1 cellular context compared by ENCODE assay signal in the genomic region with DNA sequence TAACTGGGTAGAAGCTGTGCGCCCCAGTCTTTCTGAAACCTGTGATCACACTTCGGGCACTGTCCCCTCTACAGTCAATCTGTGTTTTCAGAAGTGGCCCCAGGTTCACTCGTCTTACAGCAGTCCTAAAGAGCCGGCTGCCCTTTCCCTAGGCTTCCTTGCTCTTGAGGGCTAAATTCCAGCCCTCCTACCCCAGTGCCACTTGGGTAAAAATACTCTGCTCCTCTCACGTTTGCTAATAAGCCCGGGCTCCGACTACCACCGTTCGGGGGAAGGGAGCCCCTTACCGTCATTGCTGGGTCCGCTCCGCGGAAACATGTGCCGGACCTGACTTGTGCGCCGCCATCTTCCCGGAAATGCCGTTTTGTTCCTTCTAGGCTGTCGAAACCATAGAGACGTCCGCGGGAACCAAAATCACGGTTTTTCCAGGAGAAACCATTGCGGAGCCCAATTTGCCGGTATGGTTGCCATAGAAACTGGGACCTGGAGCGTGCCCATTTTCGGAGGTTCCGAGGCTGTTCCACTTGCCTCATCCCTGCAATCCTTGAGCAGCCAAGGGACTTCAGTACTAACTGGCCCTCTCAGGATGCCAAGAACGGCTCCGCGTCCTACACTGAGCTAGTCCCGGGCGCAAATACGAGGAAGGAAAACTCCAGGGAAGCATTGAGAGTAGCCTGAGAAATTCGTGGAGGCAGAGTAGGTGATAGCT.
TF ChIP-seq lines count a peak whose summit lies in the region.

TSS of gene GPATCH4 (minus strand) at position 358 of the 709 bp plus-strand sequence.

TF ChIP-seq in GM12878, 131 proteins besides CTCF, POLR2A, EP300 and RAD21 (continued from another document):
- TF ChIP-seq BHLHE40 (IDR thresholded peaks at IDR 0.05; ENCODE audit: borderline replicate concordance in 1 of 2, low read depth in 2 of 2, low read length in 1 of 2) (peak; percentile 20 to 73; a peak in 2 of 4 replicates), SRF (IDR thresholded peaks at IDR 0.05; ENCODE audit: low read depth in 2 of 2, low read length in 2 of 2) (peak in 1 of 2 experiments; percentile 42; a peak in 1 of 4 replicates), GATAD2B (conservative IDR thresholded peaks at IDR 0.05; ENCODE audit: low read depth) (peak; percentile 19), SP1 (IDR thresholded peaks at IDR 0.05; ENCODE audit: low read depth, low read length) (no peak), ATF7 (IDR thresholded peaks at IDR 0.05; ENCODE audit: low read depth) (peak; percentile 34; the same call in 1 of the 2 replicates), RB1 (IDR thresholded peaks at IDR 0.05; ENCODE audit: borderline replicate concordance) (peak; percentile 80; the same call in 1 of the 2 replicates), ZNF207 (IDR thresholded peaks at IDR 0.05; ENCODE audit: borderline replicate concordance) (peak; percentile 73; the same call in 1 of the 2 replicates), LARP7 (IDR thresholded peaks at IDR 0.05) (peak; percentile 46), TCF12 (IDR thresholded peaks at IDR 0.05; ENCODE audit: low read depth, low read length) (peak; percentile 46; the same call in 1 of the 2 replicates), MXI1 (IDR thresholded peaks at IDR 0.05; ENCODE audit: low read depth, low read length) (peak; percentile 100), EGR1 (IDR thresholded peaks at IDR 0.05; ENCODE audit: borderline replicate concordance in 1 of 2, low read depth in 2 of 2, low read length in 2 of 2) (peak in 1 of 2 experiments; percentile 63; a peak in 2 of 3 replicates), PKNOX1 (IDR thresholded peaks at IDR 0.05) (no peak), TCF7 (IDR thresholded peaks at IDR 0.05; ENCODE audit: borderline replicate concordance) (no peak), MAX (IDR thresholded peaks at IDR 0.05; ENCODE audit: low read depth, low read length) (peak; percentile 99), NRF1 (conservative IDR thresholded peaks at IDR 0.05; ENCODE audit: low read depth, low read length) (no peak), NBN (IDR thresholded peaks at IDR 0.05) (peak; percentile 53; the same call in 1 of the 2 replicates), ESRRA (IDR thresholded peaks at IDR 0.05; ENCODE audit: low read length) (0 out of 2 replicates have a peak, but pooled peaks have one; percentile 42), CBFB (IDR thresholded peaks at IDR 0.05; ENCODE audit: low read depth) (peak; percentile 43; the same call in 1 of the 2 replicates), ZBTB40 (IDR thresholded peaks at IDR 0.05; ENCODE audit: borderline replicate concordance) (peak; percentile 89), MLLT1 (IDR thresholded peaks at IDR 0.05) (0 out of 2 replicates have a peak, but pooled peaks have one; percentile 26), MYC (IDR thresholded peaks at IDR 0.05; ENCODE audit: insufficient read depth, insufficient read length, insufficient replicate concordance, low read length, severe bottlenecking) (peak; percentile 80), RELA (IDR thresholded peaks at IDR 0.05; ENCODE audit: borderline replicate concordance, partially characterized antibody) (peak; percentile 36), NFIC (IDR thresholded peaks at IDR 0.05; ENCODE audit: low read depth, low read length) (peak; percentile 22; the same call in 1 of the 2 replicates), YBX1 (IDR thresholded peaks at IDR 0.05) (no peak), RCOR1 (conservative IDR thresholded peaks at IDR 0.05; ENCODE audit: low read depth, low read length) (no peak)
- TF ChIP-seq, protein P1, sequence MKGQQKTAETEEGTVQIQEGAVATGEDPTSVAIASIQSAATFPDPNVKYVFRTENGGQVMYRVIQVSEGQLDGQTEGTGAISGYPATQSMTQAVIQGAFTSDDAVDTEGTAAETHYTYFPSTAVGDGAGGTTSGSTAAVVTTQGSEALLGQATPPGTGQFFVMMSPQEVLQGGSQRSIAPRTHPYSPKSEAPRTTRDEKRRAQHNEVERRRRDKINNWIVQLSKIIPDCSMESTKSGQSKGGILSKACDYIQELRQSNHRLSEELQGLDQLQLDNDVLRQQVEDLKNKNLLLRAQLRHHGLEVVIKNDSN (IDR thresholded peaks at IDR 0.05; ENCODE audit: borderline replicate concordance, extremely low read length, insufficient read depth, low read depth, low read length) = no peak
- TF ChIP-seq, protein P2, sequence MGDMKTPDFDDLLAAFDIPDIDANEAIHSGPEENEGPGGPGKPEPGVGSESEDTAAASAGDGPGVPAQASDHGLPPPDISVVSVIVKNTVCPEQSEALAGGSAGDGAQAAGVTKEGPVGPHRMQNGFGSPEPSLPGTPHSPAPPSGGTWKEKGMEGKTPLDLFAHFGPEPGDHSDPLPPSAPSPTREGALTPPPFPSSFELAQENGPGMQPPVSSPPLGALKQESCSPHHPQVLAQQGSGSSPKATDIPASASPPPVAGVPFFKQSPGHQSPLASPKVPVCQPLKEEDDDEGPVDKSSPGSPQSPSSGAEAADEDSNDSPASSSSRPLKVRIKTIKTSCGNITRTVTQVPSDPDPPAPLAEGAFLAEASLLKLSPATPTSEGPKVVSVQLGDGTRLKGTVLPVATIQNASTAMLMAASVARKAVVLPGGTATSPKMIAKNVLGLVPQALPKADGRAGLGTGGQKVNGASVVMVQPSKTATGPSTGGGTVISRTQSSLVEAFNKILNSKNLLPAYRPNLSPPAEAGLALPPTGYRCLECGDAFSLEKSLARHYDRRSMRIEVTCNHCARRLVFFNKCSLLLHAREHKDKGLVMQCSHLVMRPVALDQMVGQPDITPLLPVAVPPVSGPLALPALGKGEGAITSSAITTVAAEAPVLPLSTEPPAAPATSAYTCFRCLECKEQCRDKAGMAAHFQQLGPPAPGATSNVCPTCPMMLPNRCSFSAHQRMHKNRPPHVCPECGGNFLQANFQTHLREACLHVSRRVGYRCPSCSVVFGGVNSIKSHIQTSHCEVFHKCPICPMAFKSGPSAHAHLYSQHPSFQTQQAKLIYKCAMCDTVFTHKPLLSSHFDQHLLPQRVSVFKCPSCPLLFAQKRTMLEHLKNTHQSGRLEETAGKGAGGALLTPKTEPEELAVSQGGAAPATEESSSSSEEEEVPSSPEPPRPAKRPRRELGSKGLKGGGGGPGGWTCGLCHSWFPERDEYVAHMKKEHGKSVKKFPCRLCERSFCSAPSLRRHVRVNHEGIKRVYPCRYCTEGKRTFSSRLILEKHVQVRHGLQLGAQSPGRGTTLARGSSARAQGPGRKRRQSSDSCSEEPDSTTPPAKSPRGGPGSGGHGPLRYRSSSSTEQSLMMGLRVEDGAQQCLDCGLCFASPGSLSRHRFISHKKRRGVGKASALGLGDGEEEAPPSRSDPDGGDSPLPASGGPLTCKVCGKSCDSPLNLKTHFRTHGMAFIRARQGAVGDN (IDR thresholded peaks at IDR 0.05) = peak; percentile 87
- TF ChIP-seq, protein P3, sequence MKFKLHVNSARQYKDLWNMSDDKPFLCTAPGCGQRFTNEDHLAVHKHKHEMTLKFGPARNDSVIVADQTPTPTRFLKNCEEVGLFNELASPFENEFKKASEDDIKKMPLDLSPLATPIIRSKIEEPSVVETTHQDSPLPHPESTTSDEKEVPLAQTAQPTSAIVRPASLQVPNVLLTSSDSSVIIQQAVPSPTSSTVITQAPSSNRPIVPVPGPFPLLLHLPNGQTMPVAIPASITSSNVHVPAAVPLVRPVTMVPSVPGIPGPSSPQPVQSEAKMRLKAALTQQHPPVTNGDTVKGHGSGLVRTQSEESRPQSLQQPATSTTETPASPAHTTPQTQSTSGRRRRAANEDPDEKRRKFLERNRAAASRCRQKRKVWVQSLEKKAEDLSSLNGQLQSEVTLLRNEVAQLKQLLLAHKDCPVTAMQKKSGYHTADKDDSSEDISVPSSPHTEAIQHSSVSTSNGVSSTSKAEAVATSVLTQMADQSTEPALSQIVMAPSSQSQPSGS (IDR thresholded peaks at IDR 0.05; ENCODE audit: low read length) = no peak
- TF ChIP-seq, protein P4, sequence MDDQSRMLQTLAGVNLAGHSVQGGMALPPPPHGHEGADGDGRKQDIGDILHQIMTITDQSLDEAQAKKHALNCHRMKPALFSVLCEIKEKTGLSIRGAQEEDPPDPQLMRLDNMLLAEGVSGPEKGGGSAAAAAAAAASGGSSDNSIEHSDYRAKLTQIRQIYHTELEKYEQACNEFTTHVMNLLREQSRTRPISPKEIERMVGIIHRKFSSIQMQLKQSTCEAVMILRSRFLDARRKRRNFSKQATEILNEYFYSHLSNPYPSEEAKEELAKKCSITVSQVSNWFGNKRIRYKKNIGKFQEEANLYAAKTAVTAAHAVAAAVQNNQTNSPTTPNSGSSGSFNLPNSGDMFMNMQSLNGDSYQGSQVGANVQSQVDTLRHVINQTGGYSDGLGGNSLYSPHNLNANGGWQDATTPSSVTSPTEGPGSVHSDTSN (IDR thresholded peaks at IDR 0.05; ENCODE audit: insufficient replicate concordance, low read depth, low read length) = no peak
TF ChIP-seq in GM12878: peak in this region for 46.
